Comparison of ENCODE assay signal across 28 cellular contexts in the genomic region with DNA sequence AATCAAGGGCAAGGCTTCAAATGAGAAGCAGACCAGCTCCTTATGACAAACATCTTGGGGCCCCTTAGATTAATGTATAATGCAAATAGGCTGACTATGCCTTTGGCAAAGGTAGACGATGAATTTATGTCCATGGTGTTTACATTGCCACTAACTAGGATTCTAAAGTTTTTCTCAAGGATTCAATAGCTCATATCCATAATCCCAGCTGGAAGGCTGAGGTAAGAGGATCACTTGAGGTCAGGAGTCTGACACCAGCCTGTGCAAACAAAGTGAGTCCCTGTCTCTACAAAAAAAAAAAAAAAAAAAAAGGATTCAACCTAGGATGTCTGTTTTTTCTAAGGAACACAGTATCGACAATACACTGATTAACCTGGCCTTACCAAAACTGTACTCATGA.
"Had no signal": no experiment of that assay in that cellular context is flagged by ENCODE, and none has a peak within 500 bp of the region (broad histone marks: within the 10 kb centered on the region; RNA-seq: fewer than 3 reads in every experiment).

No MANE protein-coding gene starts in this region.

- DNase-seq: activated CD4-positive, alpha-beta T cell treated with anti-CD3 and anti-CD28 coated beads for 4 hours; activated CD4-positive, alpha-beta T cell treated with anti-CD3 and anti-CD28 coated beads, Interleukin-2, amount 50 U/mL, for 4 hours; activated effector memory CD4-positive, alpha-beta T cell treated with Interleukin-2 at 50 U/mL for 16 hours; activated naive CD4-positive, alpha-beta T cell treated with anti-CD3 and anti-CD28 coated beads for 36 hours; activated naive CD8-positive, alpha-beta T cell treated with anti-CD3 and anti-CD28 coated beads for 36 hours; activated T-cell treated with anti-CD3 and anti-CD28 coated beads for 4 hours; adrenal gland; cerebellar nuclear complex; colonic mucosa; effector CD8-positive, alpha-beta T cell; islet precursor cell; left ventricle myocardium inferior; mucosa of descending colon; posterior cingulate gyrus; right cardiac atrium; spleen; stimulated activated naive CD4-positive, alpha-beta T cell had no signal

- H3K27me3 ChIP-seq: adrenal gland, ascending aorta, cardiac muscle cell, colonic mucosa, gastroesophageal sphincter, hepatocyte, spleen, suprapubic skin, tibial nerve had no signal

- FAIRE-seq: endometrium had no signal

- H3K4me2 ChIP-seq: hepatocyte had no signal

- H3K27me3 Mint-ChIP-seq: activated naive CD8-positive, alpha-beta T cell treated with anti-CD3 and anti-CD28 coated beads for 36 hours had no signal

- H3K4me3 Mint-ChIP-seq: activated naive CD4-positive, alpha-beta T cell treated with anti-CD3 and anti-CD28 coated beads for 36 hours; activated naive CD8-positive, alpha-beta T cell treated with anti-CD3 and anti-CD28 coated beads for 36 hours; brain; natural killer cell treated with Interleukin-12 subunit alpha and Interleukin-12 subunit beta and Interleukin-15 and Interleukin-18, amount 100 ng/mL, for 72 hours had no signal

- H3K4me1 Mint-ChIP-seq: activated naive CD8-positive, alpha-beta T cell treated with anti-CD3 and anti-CD28 coated beads for 36 hours had no signal

- H2AFZ ChIP-seq: hepatocyte had no signal

- H3K79me2 ChIP-seq: hepatocyte had no signal

- H3K4me1 ChIP-seq: adrenal gland, ascending aorta, colonic mucosa, gastroesophageal sphincter, left ventricle myocardium inferior, spleen, suprapubic skin, tibial nerve had no signal

- ATAC-seq: gastroesophageal sphincter; mucosa of descending colon; natural killer cell treated with Interleukin-12 subunit alpha and Interleukin-12 subunit beta and Interleukin-15 and Interleukin-18, amount 100 ng/mL, for 72 hours; right cardiac atrium had no signal

- H3K9me3 ChIP-seq: adrenal gland, ascending aorta, colonic mucosa, mucosa of descending colon, spleen, suprapubic skin, tibial nerve had no signal

- H3K36me3 Mint-ChIP-seq: activated naive CD8-positive, alpha-beta T cell treated with anti-CD3 and anti-CD28 coated beads for 36 hours; brain; natural killer cell treated with Interleukin-12 subunit alpha and Interleukin-12 subunit beta and Interleukin-15 and Interleukin-18, amount 100 ng/mL, for 72 hours had no signal

- H3K27ac ChIP-seq: adrenal gland, ascending aorta, cardiac muscle cell, colonic mucosa, epithelial cell of prostate, gastroesophageal sphincter, hepatocyte, left ventricle myocardium inferior, spleen, suprapubic skin, tibial nerve had no signal

- H3K36me3 ChIP-seq: adrenal gland, ascending aorta, cardiac muscle cell, colonic mucosa, gastroesophageal sphincter, left ventricle myocardium inferior, spleen, suprapubic skin, tibial nerve had no signal

- H3K9me3 Mint-ChIP-seq: activated naive CD4-positive, alpha-beta T cell treated with anti-CD3 and anti-CD28 coated beads for 36 hours; activated naive CD8-positive, alpha-beta T cell treated with anti-CD3 and anti-CD28 coated beads for 36 hours; brain; natural killer cell treated with Interleukin-12 subunit alpha and Interleukin-12 subunit beta and Interleukin-15 and Interleukin-18, amount 100 ng/mL, for 72 hours had no signal

- H3K4me3 ChIP-seq: adrenal gland, ascending aorta, cardiac muscle cell, colonic mucosa, gastroesophageal sphincter, hepatocyte, left ventricle myocardium inferior, lung, mucosa of descending colon, spleen, suprapubic skin, tibial nerve had no signal
